In genomic region chr10:10367277-10367676, GRCh38 we compare ENCODE assay signal across 17 cellular contexts.
DNase-seq lines count a peak whose midpoint lies in the region; ATAC-seq and TF ChIP-seq lines count a peak whose summit lies in the region.
"Had no signal": no experiment of that assay in that cellular context is flagged by ENCODE, and none has a peak within 500 bp of the region (broad histone marks: within the 10 kb centered on the region; RNA-seq: fewer than 3 reads in every experiment).

No MANE protein-coding gene starts in this region.

- 50% methylated on average over 6 of the region's 6 CpGs for WGBS in prostate gland

- no peak overlapping the region for H2AFZ ChIP-seq in neural cell (ENCODE audit: low read depth, low read length)

- no peaks in the 10 kb centered on the region for H3K9me2 ChIP-seq in neural cell (ENCODE audit: insufficient read depth, low read length)

- no peaks in the 10 kb centered on the region for H3K9me3 ChIP-seq in neural cell (ENCODE audit: low read length)
- no peaks in the 10 kb centered on the region for H3K9me3 ChIP-seq in prostate gland
- H3K9me3 ChIP-seq: A549, BE2C, Caco-2 had no signal

- TF ChIP-seq EP300 in neural cell (conservative IDR thresholded peaks at IDR 0.05; ENCODE audit: poor library complexity, severe bottlenecking): no peak

- peak overlapping the region; percentile 47; the same call in 1 of the 2 replicates for H3K27ac Mint-ChIP-seq in WTC11
- H3K27ac Mint-ChIP-seq in stimulated activated naive B cell treated with anti-CD40 and anti-IgM and Interleukin-4, amounts not matched to agents 10 μg/mL and 1 μg/mL and 100 μg/mL, for 72 hours: no peak overlapping the region
- H3K27ac Mint-ChIP-seq: CD8-positive, alpha-beta T cell had no signal

- CTCF ChIA-PET in WTC11 (lab: Charles Lee): interaction anchor here (0.8 to 1.5 kb wide), 2 partner anchors 18 to 130 kb away, joined by 3 read pairs; no protein-coding TSS in a partner anchor

- no peaks in the 10 kb centered on the region for H4K20me1 ChIP-seq in neural cell (ENCODE audit: insufficient read depth)

- POLR2A ChIA-PET in WTC11 (lab: Charles Lee): no interaction called here

- H3K4me2 ChIP-seq in neural cell (ENCODE audit: low read length): no peak overlapping the region
- H3K4me2 ChIP-seq: A549 had no signal

- no peak for TF ChIP-seq RAD21 in neural cell (conservative IDR thresholded peaks at IDR 0.05)

- no peak overlapping the region for H3K9ac ChIP-seq in neural cell (ENCODE audit: low read length)

- H3K4me3 ChIP-seq in neural cell (ENCODE audit: low read length) (no peak overlapping the region), prostate gland (no peak overlapping the region)
- H3K4me3 ChIP-seq: A549 had no signal

- H3K4me1 Mint-ChIP-seq in WTC11: peaks cover 37% of the 10 kb centered on the region
- no peaks in the 10 kb centered on the region for H3K4me1 Mint-ChIP-seq in stimulated activated naive B cell treated with anti-CD40 and anti-IgM and Interleukin-4, amounts not matched to agents 10 μg/mL and 1 μg/mL and 100 μg/mL, for 72 hours

- TF ChIP-seq POLR2A in prostate gland (IDR thresholded peaks at IDR 0.05): no peak

- H3K79me2 ChIP-seq in neural cell (replicated peaks; ENCODE audit: insufficient read depth, low read length): no peaks in the 10 kb centered on the region

- no peaks in the 10 kb centered on the region for H3K9me3 Mint-ChIP-seq in WTC11
- H3K9me3 Mint-ChIP-seq in stimulated activated naive B cell treated with anti-CD40 and anti-IgM and Interleukin-4, amounts not matched to agents 10 μg/mL and 1 μg/mL and 100 μg/mL, for 72 hours: peaks cover 0 to 2% of the 10 kb centered on the region in 2 donors
- H3K9me3 Mint-ChIP-seq: CD8-positive, alpha-beta T cell had no signal

- no peak overlapping the region for H3K4me3 Mint-ChIP-seq in WTC11
- no peak overlapping the region for H3K4me3 Mint-ChIP-seq in stimulated activated naive B cell treated with anti-CD40 and anti-IgM and Interleukin-4, amounts not matched to agents 10 μg/mL and 1 μg/mL and 100 μg/mL, for 72 hours
- H3K4me3 Mint-ChIP-seq: CD8-positive, alpha-beta T cell had no signal

- H3K4me1 ChIP-seq in prostate gland (replicated peaks): no peaks in the 10 kb centered on the region
- H3K4me1 ChIP-seq: A549, BE2C, Caco-2 had no signal

- intact Hi-C loops in prostate gland (cut with DNase I): no loop called here

- H3K36me3 ChIP-seq in neural cell (ENCODE audit: insufficient read depth, low read length): no peaks in the 10 kb centered on the region
- no peaks in the 10 kb centered on the region for H3K36me3 ChIP-seq in prostate gland
- H3K36me3 ChIP-seq: BE2C had no signal

- TF ChIP-seq CTCF in WTC11 (IDR thresholded peaks at IDR 0.05): no peak
- TF ChIP-seq CTCF in neural cell (IDR thresholded peaks at IDR 0.05; ENCODE audit: poor library complexity, severe bottlenecking): no peak
- no peak for TF ChIP-seq CTCF in prostate gland (IDR thresholded peaks at IDR 0.05)

- no peaks in the 10 kb centered on the region for H3K36me3 Mint-ChIP-seq in WTC11
- no peaks in the 10 kb centered on the region for H3K36me3 Mint-ChIP-seq in stimulated activated naive B cell treated with anti-CD40 and anti-IgM and Interleukin-4, amounts not matched to agents 10 μg/mL and 1 μg/mL and 100 μg/mL, for 72 hours
- H3K36me3 Mint-ChIP-seq: CD8-positive, alpha-beta T cell had no signal

- peak overlapping the region; percentile 90 for H3K27ac ChIP-seq in neural cell (ENCODE audit: low read length)
- no peak overlapping the region for H3K27ac ChIP-seq in prostate gland
- H3K27ac ChIP-seq: A549, C4-2B had no signal

- no peaks in the 10 kb centered on the region for H3K27me3 Mint-ChIP-seq in WTC11 (ENCODE audit: low read depth)
- no peaks in the 10 kb centered on the region for H3K27me3 Mint-ChIP-seq in stimulated activated naive B cell treated with anti-CD40 and anti-IgM and Interleukin-4, amounts not matched to agents 10 μg/mL and 1 μg/mL and 100 μg/mL, for 72 hours

- peaks cover 4% of the 10 kb centered on the region for H3F3A ChIP-seq in neural cell (ENCODE audit: insufficient read depth, low read length, poor library complexity, severe bottlenecking)

- H3K27me3 ChIP-seq in neural cell (ENCODE audit: insufficient read depth, low read depth, low read length): no peaks in the 10 kb centered on the region
- no peaks in the 10 kb centered on the region for H3K27me3 ChIP-seq in prostate gland (replicated peaks; ENCODE audit: insufficient read depth)
- H3K27me3 ChIP-seq: BE2C had no signal

- no peak for ATAC-seq in WTC11
- no peak for ATAC-seq in stimulated activated naive B cell treated with anti-CD40 and anti-IgM and Interleukin-4, amounts not matched to agents 10 μg/mL and 1 μg/mL and 100 μg/mL, for 72 hours (replicated peaks)
- ATAC-seq in GM21786 (IDR thresholded peaks at IDR 0.05; ENCODE audit: unreplicated experiment): no peak
- ATAC-seq: A549; CD8-positive, alpha-beta T cell; HCT116 had no signal

- DNase-seq in COR-L47 (lab: John Stamatoyannopoulos, UW) (peak; percentile 9), NCI-H146 (lab: John Stamatoyannopoulos, UW) (peak; percentile 84), WTC11 (ENCODE audit: low spot score) (no peak), prostate gland (ENCODE audit: low spot score) (no peak), RKO (ENCODE audit: low spot score) (no peak)
- DNase-seq in stimulated activated naive B cell treated with anti-CD40 and anti-IgM and Interleukin-4, amounts not matched to agents 10 μg/mL and 1 μg/mL and 100 μg/mL, for 72 hours: no peak
- DNase-seq: BE2C; Caco-2; CD8-positive, alpha-beta T cell; DND-41; GDM1; IMR-90 had no signal

TF ChIP-seq in WTC11, 78 proteins besides CTCF, POLR2A, EP300 and RAD21 (continues in another document):
- no peak for TF ChIP-seq MYBL2 (CRISPR knock-in tag; IDR thresholded peaks at IDR 0.05)
- TF ChIP-seq ZNF425 (CRISPR knock-in tag; conservative IDR thresholded peaks at IDR 0.05): no peak
- no peak for TF ChIP-seq TEAD4 (CRISPR knock-in tag; IDR thresholded peaks at IDR 0.05)
- TF ChIP-seq USF1 (CRISPR knock-in tag; IDR thresholded peaks at IDR 0.05): no peak

TF ChIP-seq in neural cell, 6 proteins besides CTCF, POLR2A, EP300 and RAD21:
- TF ChIP-seq EZH2 (IDR thresholded peaks at IDR 0.05; ENCODE audit: borderline replicate concordance, insufficient read depth, low read length, poor library complexity, severe bottlenecking): no peak
- TF ChIP-seq TAF1 (IDR thresholded peaks at IDR 0.05; ENCODE audit: low read depth): no peak
- no peak for TF ChIP-seq SMC3 (conservative IDR thresholded peaks at IDR 0.05; ENCODE audit: poor library complexity)
- no peak for TF ChIP-seq MXI1 (conservative IDR thresholded peaks at IDR 0.05; ENCODE audit: poor library complexity, severe bottlenecking)
- no peak for TF ChIP-seq POLR2AphosphoS5 (IDR thresholded peaks at IDR 0.05)
- TF ChIP-seq REST (IDR thresholded peaks at IDR 0.05; ENCODE audit: borderline replicate concordance): no peak

Comparison
In these comparisons a context has a peak if more than half of its experiments do, and no peak if none do; other contexts are left out.
1. DNase-seq: peak in COR-L47 (single experiment) and NCI-H146 (single experiment); none in WTC11 (single experiment), prostate gland (single experiment), stimulated activated naive B cell treated with anti-CD40 and anti-IgM and Interleukin-4, amounts not matched to agents 10 μg/mL and 1 μg/mL and 100 μg/mL, for 72 hours (single experiment) and RKO (single experiment).